1 cellular context compared by ENCODE assay signal in genomic region chr20:2470051-2470431, GRCh38.
TF ChIP-seq lines count a peak whose summit lies in the region.

No MANE protein-coding gene starts in this region.

TF ChIP-seq in H1, 55 proteins besides CTCF, POLR2A, EP300 and RAD21:
- TF ChIP-seq ASH2L (IDR thresholded peaks at IDR 0.05; ENCODE audit: low read length) (no peak), CHD1 (IDR thresholded peaks at IDR 0.05; ENCODE audit: low read depth, low read length) (peak; percentile 15; the same call in 1 of the 2 replicates), POLR2AphosphoS5 (IDR thresholded peaks at IDR 0.05; ENCODE audit: low read depth, low read length) (peak; percentile 72; the same call in 1 of the 2 replicates)
